15 cellular contexts compared by ENCODE assay signal in the genomic region with DNA sequence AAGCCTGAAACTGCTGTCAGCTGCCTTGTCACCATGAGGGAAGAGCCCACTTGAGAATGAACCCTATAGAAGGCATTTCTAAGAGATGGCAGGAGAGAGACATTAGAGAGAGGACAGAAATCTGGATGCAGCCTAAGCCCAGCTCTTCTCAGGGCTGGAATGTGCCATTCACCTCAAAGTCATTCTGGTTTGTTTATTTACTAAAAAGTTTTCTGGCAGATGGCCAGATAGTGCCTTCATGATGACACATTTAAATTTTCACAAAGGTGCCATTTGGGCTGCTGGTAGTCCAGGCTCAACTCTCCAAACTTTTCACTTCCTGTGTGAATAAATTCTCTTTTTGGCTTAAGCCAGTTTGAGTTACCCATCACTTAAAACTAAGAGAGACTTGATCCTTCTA.
A peak's percentile ranks its signal among the peaks of the same experiment; 100 is the strongest.
DNase-seq lines count a peak whose midpoint lies in the region; ATAC-seq and TF ChIP-seq lines count a peak whose summit lies in the region.
"Had no signal": no experiment of that assay in that cellular context is flagged by ENCODE, and none has a peak within 500 bp of the region (broad histone marks: within the 10 kb centered on the region; RNA-seq: fewer than 3 reads in every experiment).

No MANE protein-coding gene starts in this region.

- peaks cover 16% of the 10 kb centered on the region for H3K4me1 ChIP-seq in HEK293 (ENCODE audit: control insufficient read depth, insufficient read depth, low read length)
- peaks cover 63% of the 10 kb centered on the region for H3K4me1 ChIP-seq in SJSA1 (replicated peaks)

- H3K4me1 Mint-ChIP-seq in glutamatergic neuron (ENCODE audit: low read depth, unreplicated experiment) (peaks cover 72% of the 10 kb centered on the region), T-cell (no peaks in the 10 kb centered on the region)

- H3K4me3 Mint-ChIP-seq in glutamatergic neuron (ENCODE audit: unreplicated experiment) (peak overlapping the region; percentile 15), T-cell (no peak overlapping the region)

- peaks cover 24% of the 10 kb centered on the region for H3K9me3 Mint-ChIP-seq in glutamatergic neuron (ENCODE audit: unreplicated experiment)
- no peaks in the 10 kb centered on the region for H3K9me3 Mint-ChIP-seq in T-cell

- DNase-seq in A172 (ENCODE audit: low spot score) = peak; percentile 19
- DNase-seq in SJSA1 (ENCODE audit: low read depth in 1 of 2, low spot score in 2 of 2) = peak; percentile 54 to 65
- no peak for DNase-seq in glutamatergic neuron
- no peak for DNase-seq in T-cell
- DNase-seq in activated CD8-positive, alpha-beta memory T cell treated with anti-CD3 and anti-CD28 coated beads for 24 hours = no peak
- no peak for DNase-seq in stimulated activated CD4-positive, alpha-beta T cell treated with anti-CD3 and anti-CD28 coated beads, Interleukin-15, amount 100 ng/mL, for 24 hours
- DNase-seq: C1 segment of cervical spinal cord, Kasumi-1, MV-4-11, NCI-H1436, NCI-H2029 treated with DMSO at 0.1 percent for 48 hours, NCI-H524, SHP77 had no signal

- POLR2A ChIA-PET in HEK293 (lab: Yijun Ruan, JAX) = no interaction called here
- POLR2A ChIA-PET in T-cell (lab: Charles Lee) = no interaction called here

- TF ChIP-seq CTCF in HEK293 (tag by site-specific recombination; IDR thresholded peaks at IDR 0.05) (no peak), glutamatergic neuron (IDR thresholded peaks at IDR 0.05; ENCODE audit: partially characterized antibody, unreplicated experiment) (no peak)

- ATAC-seq in T-cell (replicated peaks in 1 of 4) = no peak
- no peak for ATAC-seq in HG02610 (IDR thresholded peaks at IDR 0.05; ENCODE audit: unreplicated experiment)

- no peaks in the 10 kb centered on the region for H3K27me3 ChIP-seq in SJSA1 (replicated peaks)

- no peak overlapping the region for H3K27ac ChIP-seq in HEK293 (ENCODE audit: extremely low read depth, low read depth, low read length)
- peak overlapping the region; percentile 28; the same call in 1 of the 2 replicates for H3K27ac ChIP-seq in SJSA1

- H3K36me3 ChIP-seq in HEK293 (ENCODE audit: control insufficient read depth in 2 of 2, insufficient read depth in 1 of 2, low read length in 2 of 2) (no peaks in the 10 kb centered on the region), SJSA1 (no peaks in the 10 kb centered on the region)

- H3K36me3 Mint-ChIP-seq in glutamatergic neuron (ENCODE audit: unreplicated experiment) = no peaks in the 10 kb centered on the region
- no peaks in the 10 kb centered on the region for H3K36me3 Mint-ChIP-seq in T-cell

- no peak overlapping the region for H3K4me3 ChIP-seq in HEK293 (ENCODE audit: low read depth, low read length)
- no peak overlapping the region for H3K4me3 ChIP-seq in SJSA1

- H3K27me3 Mint-ChIP-seq in glutamatergic neuron (ENCODE audit: unreplicated experiment) = peaks cover 7% of the 10 kb centered on the region
- H3K27me3 Mint-ChIP-seq in T-cell = peaks cover 3 to 23% of the 10 kb centered on the region in 2 donors

- H3K9me3 ChIP-seq in HEK293 (ENCODE audit: control insufficient read depth, insufficient read depth, low read depth, low read length) (no peaks in the 10 kb centered on the region), SJSA1 (replicated peaks) (no peaks in the 10 kb centered on the region)

- CTCF ChIA-PET in HEK293 (lab: Yijun Ruan, JAX) = no interaction called here
- CTCF ChIA-PET in T-cell (lab: Charles Lee) = no interaction called here

- H3K27ac Mint-ChIP-seq in glutamatergic neuron (ENCODE audit: unreplicated experiment) (no peak overlapping the region), T-cell (no peak overlapping the region)

TF ChIP-seq in HEK293, 187 proteins besides CTCF, POLR2A, EP300 and RAD21:
- TF ChIP-seq ZNF26 (tag by site-specific recombination; IDR thresholded peaks at IDR 0.05) = no peak
- TF ChIP-seq ZNF664 (tag by site-specific recombination; IDR thresholded peaks at IDR 0.05) = no peak
- TF ChIP-seq ZNF16 (tag by site-specific recombination; IDR thresholded peaks at IDR 0.05; ENCODE audit: low read depth) = no peak
- peak; percentile 34; the same call in 1 of the 2 replicates for TF ChIP-seq ZNF596 (tag by site-specific recombination; IDR thresholded peaks at IDR 0.05)
- TF ChIP-seq, protein P1, sequence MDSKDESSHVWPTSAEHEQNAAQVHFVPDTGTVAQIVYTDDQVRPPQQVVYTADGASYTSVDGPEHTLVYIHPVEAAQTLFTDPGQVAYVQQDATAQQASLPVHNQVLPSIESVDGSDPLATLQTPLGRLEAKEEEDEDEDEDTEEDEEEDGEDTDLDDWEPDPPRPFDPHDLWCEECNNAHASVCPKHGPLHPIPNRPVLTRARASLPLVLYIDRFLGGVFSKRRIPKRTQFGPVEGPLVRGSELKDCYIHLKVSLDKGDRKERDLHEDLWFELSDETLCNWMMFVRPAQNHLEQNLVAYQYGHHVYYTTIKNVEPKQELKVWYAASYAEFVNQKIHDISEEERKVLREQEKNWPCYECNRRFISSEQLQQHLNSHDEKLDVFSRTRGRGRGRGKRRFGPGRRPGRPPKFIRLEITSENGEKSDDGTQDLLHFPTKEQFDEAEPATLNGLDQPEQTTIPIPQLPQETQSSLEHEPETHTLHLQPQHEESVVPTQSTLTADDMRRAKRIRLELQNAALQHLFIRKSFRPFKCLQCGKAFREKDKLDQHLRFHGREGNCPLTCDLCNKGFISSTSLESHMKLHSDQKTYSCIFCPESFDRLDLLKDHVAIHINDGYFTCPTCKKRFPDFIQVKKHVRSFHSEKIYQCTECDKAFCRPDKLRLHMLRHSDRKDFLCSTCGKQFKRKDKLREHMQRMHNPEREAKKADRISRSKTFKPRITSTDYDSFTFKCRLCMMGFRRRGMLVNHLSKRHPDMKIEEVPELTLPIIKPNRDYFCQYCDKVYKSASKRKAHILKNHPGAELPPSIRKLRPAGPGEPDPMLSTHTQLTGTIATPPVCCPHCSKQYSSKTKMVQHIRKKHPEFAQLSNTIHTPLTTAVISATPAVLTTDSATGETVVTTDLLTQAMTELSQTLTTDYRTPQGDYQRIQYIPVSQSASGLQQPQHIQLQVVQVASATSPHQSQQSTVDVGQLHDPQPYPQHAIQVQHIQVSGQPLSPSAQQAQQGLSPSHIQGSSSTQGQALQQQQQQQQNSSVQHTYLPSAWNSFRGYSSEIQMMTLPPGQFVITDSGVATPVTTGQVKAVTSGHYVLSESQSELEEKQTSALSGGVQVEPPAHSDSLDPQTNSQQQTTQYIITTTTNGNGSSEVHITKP (tag by site-specific recombination; IDR thresholded peaks at IDR 0.05) = peak; percentile 70
- no peak for TF ChIP-seq GLI4 (tag by site-specific recombination; IDR thresholded peaks at IDR 0.05)
- no peak for TF ChIP-seq ZNF292 (tag by site-specific recombination; IDR thresholded peaks at IDR 0.05; ENCODE audit: borderline replicate concordance, low read depth)
- 0 out of 2 replicates have a peak, but pooled peaks have one; percentile 45 for TF ChIP-seq ZNF184 (tag by site-specific recombination; IDR thresholded peaks at IDR 0.05)

Comparison
In these comparisons a context has a peak if more than half of its experiments do, and no peak if none do; other contexts are left out.
1. DNase-seq: peak in A172 (single experiment) and SJSA1 (2 of 2); none in glutamatergic neuron (single experiment), T-cell (0 of 34), activated CD8-positive, alpha-beta memory T cell treated with anti-CD3 and anti-CD28 coated beads for 24 hours (single experiment) and stimulated activated CD4-positive, alpha-beta T cell treated with anti-CD3 and anti-CD28 coated beads, Interleukin-15, amount 100 ng/mL, for 24 hours (single experiment).